Comparison of ENCODE assay signal across 1 cellular context in genomic region chr21:34640858-34641257, GRCh38.
TF ChIP-seq lines count a peak whose summit lies in the region.

No MANE protein-coding gene starts in this region.

TF ChIP-seq in IMR-90, 13 proteins besides CTCF, POLR2A, EP300 and RAD21 (continued from another document):
- TF ChIP-seq BHLHE40 (IDR thresholded peaks at IDR 0.05; ENCODE audit: low read depth, low read length) (no peak), RCOR1 (IDR thresholded peaks at IDR 0.05; ENCODE audit: insufficient replicate concordance, low read length) (no peak), CHD1 (IDR thresholded peaks at IDR 0.05; ENCODE audit: low read depth, low read length) (no peak), MXI1 (IDR thresholded peaks at IDR 0.05; ENCODE audit: borderline replicate concordance, low read depth, low read length) (no peak), MAFK (IDR thresholded peaks at IDR 0.05; ENCODE audit: low read depth, low read length) (no peak), CEBPB (IDR thresholded peaks at IDR 0.05; ENCODE audit: low read depth, low read length) (no peak), RFX5 (IDR thresholded peaks at IDR 0.05; ENCODE audit: low read depth, low read length) (no peak), MAZ (IDR thresholded peaks at IDR 0.05; ENCODE audit: borderline replicate concordance, low read depth, low read length) (no peak), NFE2L2 (IDR thresholded peaks at IDR 0.05; ENCODE audit: low read depth, low read length) (no peak), SMC3 (IDR thresholded peaks at IDR 0.05; ENCODE audit: low read depth, low read length) (no peak)
- TF ChIP-seq, protein P1, sequence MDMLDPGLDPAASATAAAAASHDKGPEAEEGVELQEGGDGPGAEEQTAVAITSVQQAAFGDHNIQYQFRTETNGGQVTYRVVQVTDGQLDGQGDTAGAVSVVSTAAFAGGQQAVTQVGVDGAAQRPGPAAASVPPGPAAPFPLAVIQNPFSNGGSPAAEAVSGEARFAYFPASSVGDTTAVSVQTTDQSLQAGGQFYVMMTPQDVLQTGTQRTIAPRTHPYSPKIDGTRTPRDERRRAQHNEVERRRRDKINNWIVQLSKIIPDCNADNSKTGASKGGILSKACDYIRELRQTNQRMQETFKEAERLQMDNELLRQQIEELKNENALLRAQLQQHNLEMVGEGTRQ (IDR thresholded peaks at IDR 0.05; ENCODE audit: low read depth, low read length): no peak
